Comparison of ENCODE assay signal across 16 cellular contexts in genomic region chr9:84003246-84003645, GRCh38. TPM values are rescaled to one million over a fixed set of nuclear protein-coding genes. Genes with fewer than 3 reads are reported as not detected.
DNase-seq lines count a peak whose midpoint lies in the region; ATAC-seq, FAIRE-seq and TF ChIP-seq lines count a peak whose summit lies in the region.
"Had no signal": no experiment of that assay in that cellular context is flagged by ENCODE, and none has a peak within 500 bp of the region (broad histone marks: within the 10 kb centered on the region; RNA-seq: fewer than 3 reads in every experiment).

No MANE protein-coding gene starts in this region.

- H3K27me3 ChIP-seq in bronchial epithelial cell (ENCODE audit: control insufficient read depth, insufficient read depth, low read length) (no peaks in the 10 kb centered on the region), neutrophil (no peaks in the 10 kb centered on the region)

- H3K27ac ChIP-seq in A549, result no peak overlapping the region
- H3K27ac ChIP-seq in neutrophil, result peak overlapping the region; percentile 75
- H3K27ac ChIP-seq: HL-60 had no signal

- H3K4me3 ChIP-seq in A549 (no peak overlapping the region), bronchial epithelial cell (ENCODE audit: low read depth, low read length) (no peak overlapping the region), neutrophil (ENCODE audit: low read depth in 1 of 2, low read length in 1 of 2) (no peak overlapping the region)
- H3K4me3 ChIP-seq: GM23338 had no signal

- WGBS in A549 (ENCODE audit: missing lambda C conversion rate), result 90% methylated on average over 3 of the region's 3 CpGs

- no peak for TF ChIP-seq EP300 in A549 (IDR thresholded peaks at IDR 0.05)

- no peak overlapping the region for H3K4me2 ChIP-seq in A549
- H3K4me2 ChIP-seq: GM23338 had no signal

- DNase-seq in A549 (ENCODE audit: low read depth in 1 of 2, low spot score in 1 of 2) (no peak), bronchial epithelial cell (ENCODE audit: low read depth) (peak; percentile 59), C1 segment of cervical spinal cord (lab: John Stamatoyannopoulos, UW) (no peak), NCI-H526 treated with DMSO at 0.1 percent for 48 hours (lab: John Stamatoyannopoulos, UW) (no peak)
- DNase-seq: AML-193; CD4-positive, alpha-beta memory T cell; DMS153; DMS79; GDM1; H7; HFFc6 had no signal

- TF ChIP-seq POLR2A in A549 (IDR thresholded peaks at IDR 0.05; ENCODE audit: low read length), result no peak

- ATAC-seq in A549 (no peak), GM18907 (IDR thresholded peaks at IDR 0.05; ENCODE audit: unreplicated experiment) (peak; percentile 46)
- ATAC-seq: GM23338, HCT116 had no signal

- H3K4me1 ChIP-seq in A549 (no peaks in the 10 kb centered on the region), neutrophil (ENCODE audit: control insufficient read depth in 1 of 2, insufficient read depth in 1 of 2, low read depth in 1 of 2, low read length in 1 of 2) (peaks cover 25 to 29% of the 10 kb centered on the region in 2 experiments)

- H3K36me3 ChIP-seq in bronchial epithelial cell (ENCODE audit: control insufficient read depth, insufficient read depth, low read length), result no peaks in the 10 kb centered on the region
- H3K36me3 ChIP-seq in neutrophil, result no peaks in the 10 kb centered on the region

- H3K9me3 ChIP-seq in A549 (peaks cover 3% of the 10 kb centered on the region; the same call in 1 of the 3 replicates), neutrophil (no peaks in the 10 kb centered on the region)

- no peak for TF ChIP-seq RAD21 in A549 (conservative IDR thresholded peaks at IDR 0.05 in 1 of 2, IDR thresholded peaks at IDR 0.05 in 1 of 2)

- POLR2A ChIA-PET in A549 (lab: Yijun Ruan, JAX), result no interaction called here

- FAIRE-seq in A549 (lab: Jason Lieb, UNC) (no peak), bronchial epithelial cell (lab: Jason Lieb, UNC) (no peak)

- TF ChIP-seq CTCF in A549 (IDR thresholded peaks at IDR 0.05) (no peak), bronchial epithelial cell (IDR thresholded peaks at IDR 0.05; ENCODE audit: insufficient read depth, low read length, severe bottlenecking) (no peak), neutrophil (IDR thresholded peaks at IDR 0.05) (no peak)

- CTCF ChIA-PET in A549 (lab: Yijun Ruan, JAX), result interaction anchor here (1.1 to 1.4 kb wide), 2 partner anchors 181 to 258 kb away, joined by 3 read pairs; no protein-coding TSS in a partner anchor

TF ChIP-seq in A549, 52 proteins besides CTCF, POLR2A, EP300 and RAD21:
- TF ChIP-seq FOSL2 (IDR thresholded peaks at IDR 0.05), result no peak
- TF ChIP-seq FOSL2 (CRISPR knock-in tag; IDR thresholded peaks at IDR 0.05), result peak; percentile 50
- no peak for TF ChIP-seq EHMT2 (IDR thresholded peaks at IDR 0.05; ENCODE audit: low read depth)

RNA-seq across cellular contexts. Expression of gene RMI1, which starts 22.6 kb away (rescaled TPM):
- 7.4 and 14.0 TPM in 2 replicates for polyA plus RNA-seq in A549 (2011; rRNA removed)
- 2.0 TPM in 2 replicates for polyA plus RNA-seq in A549 (2012; cell fraction: cytosol; rRNA removed)
- 0.72 and 2.1 TPM in 2 replicates for polyA plus RNA-seq in A549 (2012; cell fraction: nucleus; rRNA removed)
- polyA plus RNA-seq in A549 (2017; fragmentation: RNase III; extraction: RNeasy Plus Mini Kit Qiagen cat#74134 plus additional on column Dnase treatment), result 15.2 to 17.1 TPM (median 17.0 TPM) in 3 replicates
- polyA minus RNA-seq in A549 (2011; rRNA and poly(A)+ RNA removed), result 4.7 and 5.9 TPM in 2 replicates
- 3.7 and 4.7 TPM in 2 replicates for total RNA-seq in bronchial epithelial cell

RNA-seq across cellular contexts. Expression of gene HNRNPK, which starts 23.2 kb away (rescaled TPM):
- 603 and 699 TPM in 2 replicates for polyA plus RNA-seq in A549 (2011; rRNA removed)
- polyA plus RNA-seq in A549 (2012; cell fraction: cytosol; rRNA removed), result 403 and 446 TPM in 2 replicates
- polyA plus RNA-seq in A549 (2012; cell fraction: nucleus; rRNA removed), result 468 and 521 TPM in 2 replicates
- polyA plus RNA-seq in A549 (2017; fragmentation: RNase III; extraction: RNeasy Plus Mini Kit Qiagen cat#74134 plus additional on column Dnase treatment), result 682 to 695 TPM (median 682 TPM) in 3 replicates
- 499 and 689 TPM in 2 replicates for polyA minus RNA-seq in A549 (2011; rRNA and poly(A)+ RNA removed)
- 485 and 531 TPM in 2 replicates for total RNA-seq in bronchial epithelial cell
